ENCODE assay signal across 12 cellular contexts in the genomic region with DNA sequence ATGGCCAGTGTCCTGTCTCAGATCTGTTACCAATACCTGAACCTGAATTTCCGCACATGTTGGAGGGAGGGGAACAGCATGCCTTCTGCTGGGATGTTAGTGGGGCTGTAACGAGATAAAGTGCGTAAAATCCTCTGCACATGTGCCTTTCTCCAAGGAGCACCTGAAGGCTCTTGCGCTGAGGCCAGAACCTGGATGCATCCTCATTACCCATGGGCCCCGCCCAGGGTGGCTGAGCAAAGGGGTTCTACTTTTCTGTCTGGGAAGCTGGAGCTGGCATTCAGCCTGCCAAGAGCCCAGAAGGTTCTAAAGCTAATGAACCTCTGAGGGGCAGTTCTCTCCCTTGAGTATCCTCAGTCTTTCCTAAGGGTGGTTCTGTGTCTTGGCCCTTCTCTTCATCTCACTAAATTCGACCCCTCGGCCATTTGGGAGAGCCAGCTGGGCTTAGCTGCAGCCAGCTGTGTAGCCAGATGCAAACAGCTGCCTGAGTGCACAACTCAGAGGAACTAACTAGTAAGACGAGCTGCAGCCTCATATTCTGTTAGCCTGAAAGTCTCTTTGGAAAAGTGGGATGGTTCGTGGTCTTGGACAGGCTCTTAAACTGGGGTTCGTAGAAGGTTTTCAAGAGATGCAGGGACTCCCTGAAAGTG. TPM values are rescaled to one million over a fixed set of nuclear protein-coding genes. Genes with fewer than 3 reads are reported as not detected.
DNase-seq lines count a peak whose midpoint lies in the region; ATAC-seq and TF ChIP-seq lines count a peak whose summit lies in the region.
"Had no signal": no experiment of that assay in that cellular context is flagged by ENCODE, and none has a peak within 500 bp of the region (broad histone marks: within the 10 kb centered on the region; RNA-seq: fewer than 3 reads in every experiment).

No MANE protein-coding gene starts in this region.

- no peaks in the 10 kb centered on the region for H3K9me3 ChIP-seq in mucosa of descending colon

- DNase-seq in activated CD4-positive, alpha-beta T cell treated with anti-CD3 and anti-CD28 coated beads, Interleukin-2, amount 10 ng/mL, durations not matched to agents 7 days and 5 days, result no peak
- DNase-seq in activated CD4-positive, alpha-beta T cell treated with anti-CD3 and anti-CD28 coated beads for 36 hours, result no peak
- no peak for DNase-seq in central memory CD8-positive, alpha-beta T cell (ENCODE audit: low spot score in 2 of 2)
- DNase-seq in mucosa of descending colon, result peak in 2 of 3 donors; percentile 41 to 46
- DNase-seq in type B pancreatic cell (ENCODE audit: extremely low spot score, unreplicated experiment), result no peak
- no peak for DNase-seq in NCI-H82 (lab: John Stamatoyannopoulos, UW)
- DNase-seq in midbrain (lab: John Stamatoyannopoulos, UW), result no peak
- DNase-seq: activated T-cell treated with anti-CD3 and anti-CD28 coated beads, Interleukin-2, amount 50 U/mL, for 72 hours; KBM-7; kidney glomerular epithelial cell; NCI-H526 had no signal

- H3K4me3 Mint-ChIP-seq in activated CD4-positive, alpha-beta T cell treated with anti-CD3 and anti-CD28 coated beads, Interleukin-2, amount 10 ng/mL, durations not matched to agents 7 days and 5 days, result peak overlapping the region; percentile 46
- no peak overlapping the region for H3K4me3 Mint-ChIP-seq in activated CD4-positive, alpha-beta T cell treated with anti-CD3 and anti-CD28 coated beads for 36 hours
- H3K4me3 Mint-ChIP-seq in central memory CD8-positive, alpha-beta T cell, result peak overlapping the region; percentile 88
- peak overlapping the region; percentile 92 for H3K4me3 Mint-ChIP-seq in type B pancreatic cell

- H3K27me3 Mint-ChIP-seq in activated CD4-positive, alpha-beta T cell treated with anti-CD3 and anti-CD28 coated beads, Interleukin-2, amount 10 ng/mL, durations not matched to agents 7 days and 5 days, result peaks cover 11% of the 10 kb centered on the region
- peaks cover 4% of the 10 kb centered on the region for H3K27me3 Mint-ChIP-seq in activated CD4-positive, alpha-beta T cell treated with anti-CD3 and anti-CD28 coated beads for 36 hours
- no peaks in the 10 kb centered on the region for H3K27me3 Mint-ChIP-seq in central memory CD8-positive, alpha-beta T cell
- H3K27me3 Mint-ChIP-seq in type B pancreatic cell, result peaks cover 35% of the 10 kb centered on the region

- CTCF ChIA-PET in activated CD4-positive, alpha-beta T cell treated with anti-CD3 and anti-CD28 coated beads, Interleukin-2, amount 10 ng/mL, durations not matched to agents 7 days and 5 days (lab: Charles Lee), result interaction anchor here (0.9 to 1.3 kb wide), 4 partner anchors 9 to 36 kb away, joined by 3 to 7 read pairs (median 3); no protein-coding TSS in a partner anchor
- CTCF ChIA-PET in activated CD4-positive, alpha-beta T cell treated with anti-CD3 and anti-CD28 coated beads for 36 hours (lab: Charles Lee), result interaction anchor here (0.7 to 1.2 kb wide), 4 partner anchors 29 to 97 kb away, joined by 3 to 9 read pairs (median 3); no protein-coding TSS in a partner anchor

- POLR2A ChIA-PET in activated CD4-positive, alpha-beta T cell treated with anti-CD3 and anti-CD28 coated beads, Interleukin-2, amount 10 ng/mL, durations not matched to agents 7 days and 5 days (lab: Charles Lee), result no interaction called here
- POLR2A ChIA-PET in activated CD4-positive, alpha-beta T cell treated with anti-CD3 and anti-CD28 coated beads for 36 hours (lab: Charles Lee), result no interaction called here

- no peaks in the 10 kb centered on the region for H3K36me3 Mint-ChIP-seq in activated CD4-positive, alpha-beta T cell treated with anti-CD3 and anti-CD28 coated beads, Interleukin-2, amount 10 ng/mL, durations not matched to agents 7 days and 5 days (ENCODE audit: low read depth)
- H3K36me3 Mint-ChIP-seq in activated CD4-positive, alpha-beta T cell treated with anti-CD3 and anti-CD28 coated beads for 36 hours (ENCODE audit: low read depth), result no peaks in the 10 kb centered on the region
- H3K36me3 Mint-ChIP-seq in central memory CD8-positive, alpha-beta T cell (ENCODE audit: insufficient read depth), result no peaks in the 10 kb centered on the region
- H3K36me3 Mint-ChIP-seq in type B pancreatic cell, result no peaks in the 10 kb centered on the region

- H3K4me1 ChIP-seq in mucosa of descending colon (ENCODE audit: low read depth), result peaks cover 75% of the 10 kb centered on the region

- H3K4me1 Mint-ChIP-seq in activated CD4-positive, alpha-beta T cell treated with anti-CD3 and anti-CD28 coated beads, Interleukin-2, amount 10 ng/mL, durations not matched to agents 7 days and 5 days, result peaks cover 23% of the 10 kb centered on the region
- peaks cover 15% of the 10 kb centered on the region for H3K4me1 Mint-ChIP-seq in activated CD4-positive, alpha-beta T cell treated with anti-CD3 and anti-CD28 coated beads for 36 hours
- peaks cover 16% of the 10 kb centered on the region for H3K4me1 Mint-ChIP-seq in central memory CD8-positive, alpha-beta T cell
- H3K4me1 Mint-ChIP-seq in type B pancreatic cell (ENCODE audit: unreplicated experiment), result peaks cover 24% of the 10 kb centered on the region

- no peak overlapping the region for H3K27ac Mint-ChIP-seq in activated CD4-positive, alpha-beta T cell treated with anti-CD3 and anti-CD28 coated beads, Interleukin-2, amount 10 ng/mL, durations not matched to agents 7 days and 5 days
- no peak overlapping the region for H3K27ac Mint-ChIP-seq in activated CD4-positive, alpha-beta T cell treated with anti-CD3 and anti-CD28 coated beads for 36 hours
- H3K27ac Mint-ChIP-seq in central memory CD8-positive, alpha-beta T cell (ENCODE audit: low read depth), result no peak overlapping the region
- no peak overlapping the region for H3K27ac Mint-ChIP-seq in type B pancreatic cell
- H3K27ac Mint-ChIP-seq: activated T-cell treated with anti-CD3 and anti-CD28 coated beads, Interleukin-2, amount 50 U/mL, for 72 hours had no signal

- H3K9me3 Mint-ChIP-seq in activated CD4-positive, alpha-beta T cell treated with anti-CD3 and anti-CD28 coated beads, Interleukin-2, amount 10 ng/mL, durations not matched to agents 7 days and 5 days, result no peaks in the 10 kb centered on the region
- H3K9me3 Mint-ChIP-seq in activated CD4-positive, alpha-beta T cell treated with anti-CD3 and anti-CD28 coated beads for 36 hours (ENCODE audit: low read depth), result no peaks in the 10 kb centered on the region
- H3K9me3 Mint-ChIP-seq in central memory CD8-positive, alpha-beta T cell, result no peaks in the 10 kb centered on the region
- no peaks in the 10 kb centered on the region for H3K9me3 Mint-ChIP-seq in type B pancreatic cell
- H3K9me3 Mint-ChIP-seq: activated T-cell treated with anti-CD3 and anti-CD28 coated beads, Interleukin-2, amount 50 U/mL, for 72 hours had no signal

- intact Hi-C loops in activated CD4-positive, alpha-beta T cell treated with anti-CD3 and anti-CD28 coated beads for 36 hours (cut with DNase I, micrococcal nuclease), result no loop called here
- intact Hi-C loops in mucosa of descending colon (cut with DNase I, micrococcal nuclease), result no loop called here

- TF ChIP-seq CTCF in mucosa of descending colon (IDR thresholded peaks at IDR 0.05) (no peak), type B pancreatic cell (conservative IDR thresholded peaks at IDR 0.05) (no peak)

- H3K4me3 ChIP-seq in mucosa of descending colon, result no peak overlapping the region

- no peak for ATAC-seq in activated CD4-positive, alpha-beta T cell treated with anti-CD3 and anti-CD28 coated beads for 36 hours
- ATAC-seq in central memory CD8-positive, alpha-beta T cell (replicated peaks; ENCODE audit: extremely low read depth, poor library complexity, severe bottlenecking), result no peak
- ATAC-seq in mucosa of descending colon (no peak), GM21526 (IDR thresholded peaks at IDR 0.05; ENCODE audit: low FRiP score, unreplicated experiment) (no peak)
- ATAC-seq: activated T-cell treated with anti-CD3 and anti-CD28 coated beads, Interleukin-2, amount 50 U/mL, for 72 hours had no signal

- no peaks in the 10 kb centered on the region for H3K36me3 ChIP-seq in mucosa of descending colon (ENCODE audit: low read depth)

RNA-seq across cellular contexts. Expression of gene ITGA3, which starts 2.5 kb away (rescaled TPM):
- 1 to 10 TPM; 5.8 to 7.9 TPM for total RNA-seq in activated CD4-positive, alpha-beta T cell treated with anti-CD3 and anti-CD28 coated beads, Interleukin-2, amount 10 ng/mL, durations not matched to agents 7 days and 5 days
- 1 to 10 TPM; 6.8 to 7.8 TPM for total RNA-seq in activated CD4-positive, alpha-beta T cell treated with anti-CD3 and anti-CD28 coated beads for 36 hours
- total RNA-seq in mucosa of descending colon (100 to 1,000 TPM; 108 to 170 (median 108) TPM), type B pancreatic cell (ENCODE audit: low replicate concordance) (20.3 and 27.3 TPM in 2 replicates)

RNA-seq across cellular contexts. Expression of gene PDK2, which starts 36.7 kb away (rescaled TPM):
- total RNA-seq in activated CD4-positive, alpha-beta T cell treated with anti-CD3 and anti-CD28 coated beads, Interleukin-2, amount 10 ng/mL, durations not matched to agents 7 days and 5 days, result 10 to 100 TPM; 29.4 to 31.3 TPM
- total RNA-seq in activated CD4-positive, alpha-beta T cell treated with anti-CD3 and anti-CD28 coated beads for 36 hours, result 10 to 100 TPM in 1 of 2 experiments, 1 to 10 TPM in 1; 9.8 to 16.2 TPM
- total RNA-seq in mucosa of descending colon (10 to 100 TPM; 51.0 to 91.6 (median 72.6) TPM), type B pancreatic cell (ENCODE audit: low replicate concordance) (29.9 and 44.9 TPM in 2 replicates)

Comparison
In these comparisons a context has a peak if more than half of its experiments do, and no peak if none do; other contexts are left out.
1. DNase-seq: peak in mucosa of descending colon (2 of 3); none in activated CD4-positive, alpha-beta T cell treated with anti-CD3 and anti-CD28 coated beads, Interleukin-2, amount 10 ng/mL, durations not matched to agents 7 days and 5 days (single experiment), activated CD4-positive, alpha-beta T cell treated with anti-CD3 and anti-CD28 coated beads for 36 hours (single experiment), central memory CD8-positive, alpha-beta T cell (0 of 2), type B pancreatic cell (single experiment), NCI-H82 (single experiment) and midbrain (single experiment).